In genomic region chr5:81729276-81729675, GRCh38 we compare ENCODE assay signal across 28 cellular contexts.
"Had no signal": no experiment of that assay in that cellular context is flagged by ENCODE, and none has a peak within 500 bp of the region (broad histone marks: within the 10 kb centered on the region; RNA-seq: fewer than 3 reads in every experiment).

No MANE protein-coding gene starts in this region.

- H3K9me3 Mint-ChIP-seq: stimulated activated effector memory CD8-positive, alpha-beta T cell treated with anti-CD3 and anti-CD28 coated beads, Interleukin-12 subunit alpha, Interleukin-12 subunit beta, amount 100 ng/mL, for 72 hours; stimulated activated memory B cell treated with anti-CD40 and anti-IgM and Interleukin-4, amounts not matched to agents 10 μg/mL and 1 μg/mL and 100 μg/mL, for 72 hours; stimulated activated naive B cell treated with anti-CD40 and anti-IgM and Interleukin-4, amounts not matched to agents 10 μg/mL and 1 μg/mL and 100 μg/mL, for 72 hours; stimulated activated naive CD8-positive, alpha-beta T cell treated with anti-CD3 and anti-CD28 coated beads, Interleukin-15, amount 100 ng/mL, for 72 hours; stimulated activated naive CD8-positive, alpha-beta T cell treated with anti-CD3 and anti-CD28 coated beads, Interleukin-15, Interleukin-2, amounts not matched to agents 100 ng/mL and 50 ng/mL, for 24 hours; type B pancreatic cell had no signal

- H3K4me1 Mint-ChIP-seq: stimulated activated effector memory CD8-positive, alpha-beta T cell treated with anti-CD3 and anti-CD28 coated beads, Interleukin-12 subunit alpha, Interleukin-12 subunit beta, amount 100 ng/mL, for 72 hours had no signal

- ATAC-seq: stimulated activated effector memory CD8-positive, alpha-beta T cell treated with anti-CD3 and anti-CD28 coated beads, Interleukin-12 subunit alpha, Interleukin-12 subunit beta, amount 100 ng/mL, for 72 hours; stimulated activated memory B cell treated with anti-CD40 and anti-IgM and Interleukin-4, amounts not matched to agents 10 μg/mL and 1 μg/mL and 100 μg/mL, for 72 hours; stimulated activated naive B cell treated with anti-CD40 and anti-IgM and Interleukin-4, amounts not matched to agents 10 μg/mL and 1 μg/mL and 100 μg/mL, for 72 hours; stimulated activated naive CD8-positive, alpha-beta T cell treated with anti-CD3 and anti-CD28 coated beads, Interleukin-15, amount 100 ng/mL, for 72 hours; stimulated activated naive CD8-positive, alpha-beta T cell treated with anti-CD3 and anti-CD28 coated beads, Interleukin-15, Interleukin-2, amounts not matched to agents 100 U/mL and 50 U/mL, for 24 hours; upper lobe of right lung had no signal

- DNase-seq: stimulated activated CD4-positive, alpha-beta T cell treated with anti-CD3 and anti-CD28 coated beads, Interleukin-2, amount 100 ng/mL, for 48 hours; stimulated activated CD4-positive, alpha-beta T cell treated with anti-CD3 and anti-CD28 coated beads, Interleukin-4, amount 100 ng/mL, for 24 hours; stimulated activated CD4-positive, alpha-beta T cell treated with anti-CD3 and anti-CD28 coated beads, Interleukin-4, amount 100 ng/mL, for 4 hours; stimulated activated CD8-positive, alpha-beta memory T cell treated with anti-CD3 and anti-CD28 coated beads, Interleukin-4, amount 100 ng/mL, for 48 hours; stimulated activated naive B cell treated with anti-CD40 and anti-IgM and Interleukin-4, amounts not matched to agents 10 μg/mL and 1 μg/mL and 100 μg/mL, for 72 hours; stimulated activated naive CD4-positive, alpha-beta T cell; stimulated activated naive CD4-positive, alpha-beta T cell treated with Interleukin-2 at 50 U/mL for 16 hours; stimulated activated naive CD8-positive, alpha-beta T cell treated with anti-CD3 and anti-CD28 coated beads, Interleukin-15, amount 100 ng/mL, for 72 hours; stimulated activated naive CD8-positive, alpha-beta T cell treated with anti-CD3 and anti-CD28 coated beads, Interleukin-15, Interleukin-2, amounts not matched to agents 100 U/mL and 50 U/mL, for 24 hours; stomach; substantia nigra; testis; thyroid gland; tibial artery; transverse colon; trophoblast cell; upper lobe of left lung; upper lobe of right lung; uterus had no signal

- H3K4me3 Mint-ChIP-seq: stimulated activated effector memory CD8-positive, alpha-beta T cell treated with anti-CD3 and anti-CD28 coated beads, Interleukin-12 subunit alpha, Interleukin-12 subunit beta, amount 100 ng/mL, for 72 hours; stimulated activated memory B cell treated with anti-CD40 and anti-IgM and Interleukin-4, amounts not matched to agents 10 μg/mL and 1 μg/mL and 100 μg/mL, for 72 hours; stimulated activated naive B cell treated with anti-CD40 and anti-IgM and Interleukin-4, amounts not matched to agents 10 μg/mL and 1 μg/mL and 100 μg/mL, for 72 hours; stimulated activated naive CD8-positive, alpha-beta T cell treated with anti-CD3 and anti-CD28 coated beads, Interleukin-15, amount 100 ng/mL, for 72 hours; stimulated activated naive CD8-positive, alpha-beta T cell treated with anti-CD3 and anti-CD28 coated beads, Interleukin-15, Interleukin-2, amounts not matched to agents 100 ng/mL and 50 ng/mL, for 24 hours; type B pancreatic cell had no signal

- H3K27me3 ChIP-seq: stomach, suprapubic skin, testis, thyroid gland, tibial artery, tibial nerve, transverse colon, upper lobe of left lung, upper lobe of right lung, uterus, vagina had no signal

- FAIRE-seq: urothelium cell line had no signal

- H3K27me3 Mint-ChIP-seq: stimulated activated memory B cell treated with anti-CD40 and anti-IgM and Interleukin-4, amounts not matched to agents 10 μg/mL and 1 μg/mL and 100 μg/mL, for 72 hours; stimulated activated naive B cell treated with anti-CD40 and anti-IgM and Interleukin-4, amounts not matched to agents 10 μg/mL and 1 μg/mL and 100 μg/mL, for 72 hours; stimulated activated naive CD8-positive, alpha-beta T cell treated with anti-CD3 and anti-CD28 coated beads, Interleukin-15, amount 100 ng/mL, for 72 hours; stimulated activated naive CD8-positive, alpha-beta T cell treated with anti-CD3 and anti-CD28 coated beads, Interleukin-15, Interleukin-2, amounts not matched to agents 100 ng/mL and 50 ng/mL, for 24 hours; type B pancreatic cell had no signal

- H3K36me3 Mint-ChIP-seq: stimulated activated effector memory CD8-positive, alpha-beta T cell treated with anti-CD3 and anti-CD28 coated beads, Interleukin-12 subunit alpha, Interleukin-12 subunit beta, amount 100 ng/mL, for 72 hours; stimulated activated memory B cell treated with anti-CD40 and anti-IgM and Interleukin-4, amounts not matched to agents 10 μg/mL and 1 μg/mL and 100 μg/mL, for 72 hours had no signal

- H3K4me3 ChIP-seq: stomach, suprapubic skin, testis, thoracic aorta, thyroid gland, tibial artery, tibial nerve, transverse colon, upper lobe of left lung, upper lobe of right lung, uterus, vagina had no signal

- H3K27ac Mint-ChIP-seq: stimulated activated effector memory CD8-positive, alpha-beta T cell treated with anti-CD3 and anti-CD28 coated beads, Interleukin-12 subunit alpha, Interleukin-12 subunit beta, amount 100 ng/mL, for 72 hours; stimulated activated memory B cell treated with anti-CD40 and anti-IgM and Interleukin-4, amounts not matched to agents 10 μg/mL and 1 μg/mL and 100 μg/mL, for 72 hours; stimulated activated naive B cell treated with anti-CD40 and anti-IgM and Interleukin-4, amounts not matched to agents 10 μg/mL and 1 μg/mL and 100 μg/mL, for 72 hours; stimulated activated naive CD8-positive, alpha-beta T cell treated with anti-CD3 and anti-CD28 coated beads, Interleukin-15, amount 100 ng/mL, for 72 hours; stimulated activated naive CD8-positive, alpha-beta T cell treated with anti-CD3 and anti-CD28 coated beads, Interleukin-15, Interleukin-2, amounts not matched to agents 100 ng/mL and 50 ng/mL, for 24 hours; type B pancreatic cell had no signal

- H3K36me3 ChIP-seq: stomach, suprapubic skin, thoracic aorta, thyroid gland, tibial artery, tibial nerve, transverse colon, upper lobe of left lung, upper lobe of right lung, uterus, vagina had no signal

- H3K4me1 ChIP-seq: testis, upper lobe of left lung, upper lobe of right lung had no signal

- H3K27ac ChIP-seq: stomach, suprapubic skin, testis, thoracic aorta, thyroid gland, tibial artery, tibial nerve, transverse colon, upper lobe of left lung, upper lobe of right lung, uterus, vagina had no signal

- H3K9me3 ChIP-seq: stomach, suprapubic skin, testis, thoracic aorta, thyroid gland, tibial artery, tibial nerve, transverse colon, upper lobe of left lung, upper lobe of right lung, uterus, vagina had no signal
